8 cellular contexts compared by ENCODE assay signal in the genomic region with DNA sequence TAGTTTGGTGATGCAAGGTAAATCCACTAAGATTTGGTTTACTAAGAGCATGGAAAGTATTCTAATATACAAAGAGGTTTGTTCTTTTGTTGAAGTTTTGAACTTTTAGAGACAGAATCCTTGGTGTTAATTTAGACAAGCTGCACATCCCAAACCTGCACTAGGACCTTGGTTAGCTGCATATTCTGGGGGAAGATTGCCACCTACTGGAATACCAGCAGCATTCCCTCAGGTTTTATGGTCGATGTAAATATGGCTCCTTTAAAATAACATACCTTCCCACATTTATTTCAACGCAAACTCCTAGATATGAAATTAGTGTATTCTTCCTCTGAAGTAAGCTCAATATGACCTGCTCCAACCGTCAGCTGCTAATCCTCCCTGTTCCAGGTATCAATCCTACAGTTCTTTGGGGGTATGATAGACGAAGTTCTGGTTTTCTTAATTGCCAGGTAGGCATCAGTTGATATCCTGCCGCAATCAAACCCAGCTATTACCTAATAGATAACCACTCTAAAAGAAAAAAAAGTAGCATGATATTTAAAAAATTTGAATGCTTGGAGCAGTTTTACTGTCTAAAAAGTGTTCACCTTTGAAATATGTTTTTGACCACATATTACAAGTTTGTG.
DNase-seq lines count a peak whose midpoint lies in the region; ATAC-seq, FAIRE-seq and TF ChIP-seq lines count a peak whose summit lies in the region.

No MANE protein-coding gene starts in this region.

- peak; percentile 80 for TF ChIP-seq CTCF in DND-41 (IDR thresholded peaks at IDR 0.05; ENCODE audit: borderline replicate concordance, extremely low read depth, low read length, poor library complexity, severe bottlenecking)
- TF ChIP-seq CTCF in bronchial epithelial cell (IDR thresholded peaks at IDR 0.05; ENCODE audit: insufficient read depth, low read length, severe bottlenecking): peak; percentile 78

- H3K36me3 ChIP-seq in DND-41 (ENCODE audit: insufficient read depth, low read length) (no peaks in the 10 kb centered on the region), bronchial epithelial cell (ENCODE audit: control insufficient read depth, insufficient read depth, low read length) (no peaks in the 10 kb centered on the region), mesendoderm (ENCODE audit: control insufficient read depth, insufficient read depth, low read length) (no peaks in the 10 kb centered on the region)

- WGBS in mesendoderm (ENCODE audit: extremely low coverage, insufficient coverage, low lambda C conversion rate): no CpG with 5 or more reads among the region's 5 CpGs

- no peaks in the 10 kb centered on the region for H3K9me3 ChIP-seq in DND-41 (ENCODE audit: insufficient read depth, low read length, severe bottlenecking)

- H3K4me2 ChIP-seq in DND-41 (ENCODE audit: insufficient read depth, low read length) (no peak overlapping the region), mesendoderm (ENCODE audit: low read length) (no peak overlapping the region)

- no peak overlapping the region for H4K5ac ChIP-seq in mesendoderm (ENCODE audit: low read length)

- no peak overlapping the region for H3K27ac ChIP-seq in DND-41 (ENCODE audit: low read length)
- H3K27ac ChIP-seq in mesendoderm (ENCODE audit: low read depth, low read length): no peak overlapping the region

- no peaks in the 10 kb centered on the region for H3K4me1 ChIP-seq in DND-41 (ENCODE audit: insufficient read depth, low read length)
- H3K4me1 ChIP-seq in mesendoderm (ENCODE audit: control insufficient read depth, low read depth, low read length): no peaks in the 10 kb centered on the region

- no peak overlapping the region for H2BK120ac ChIP-seq in mesendoderm (ENCODE audit: low read depth, low read length)

- no peaks in the 10 kb centered on the region for H3K27me3 ChIP-seq in DND-41 (ENCODE audit: insufficient read depth, low read length, poor library complexity)
- H3K27me3 ChIP-seq in bronchial epithelial cell (ENCODE audit: control insufficient read depth, insufficient read depth, low read length): no peaks in the 10 kb centered on the region
- no peaks in the 10 kb centered on the region for H3K27me3 ChIP-seq in mesendoderm (ENCODE audit: insufficient read depth, low read length, poor library complexity)

- H2AFZ ChIP-seq in DND-41 (ENCODE audit: low read depth, low read length): no peak overlapping the region

- H3K79me1 ChIP-seq in mesendoderm (ENCODE audit: low read length): no peaks in the 10 kb centered on the region

- H3K79me2 ChIP-seq in DND-41 (ENCODE audit: insufficient read depth, low read length) (no peaks in the 10 kb centered on the region), mesendoderm (ENCODE audit: control insufficient read depth, insufficient read depth, low read length) (no peaks in the 10 kb centered on the region)

- peak; percentile 22 for DNase-seq in DND-41
- DNase-seq in NCI-H345 treated with DMSO at 0.1 percent for 48 hours (lab: John Stamatoyannopoulos, UW; ENCODE audit: unreplicated experiment): peak; percentile 94
- DNase-seq in bronchial epithelial cell (ENCODE audit: low read depth): peak; percentile 51
- DNase-seq in mesendoderm: peak; percentile 56
- DNase-seq in activated gamma-delta T cell (lab: John Stamatoyannopoulos, UW): no peak
- no peak for DNase-seq in effector CD8-positive, alpha-beta T cell (lab: John Stamatoyannopoulos, UW)

- H3K4me3 ChIP-seq in DND-41 (ENCODE audit: low read depth in 1 of 2, low read length in 2 of 2) (no peak overlapping the region), bronchial epithelial cell (ENCODE audit: low read depth, low read length) (no peak overlapping the region), mesendoderm (ENCODE audit: low read length) (no peak overlapping the region)

- ATAC-seq in DND-41 (ENCODE audit: insufficient read depth, low read depth): peak; percentile 81
- ATAC-seq in HG02759 (IDR thresholded peaks at IDR 0.05; ENCODE audit: unreplicated experiment): peak; percentile 77
- no peak for ATAC-seq in activated CD4-positive, CD25-positive, alpha-beta regulatory T cell treated with anti-CD3 and anti-CD28 coated beads, Interleukin-2, amount 50 U/mL, for 24 hours

- FAIRE-seq in bronchial epithelial cell (lab: Jason Lieb, UNC): no peak

- H3K9ac ChIP-seq in DND-41 (ENCODE audit: low read depth, low read length) (no peak overlapping the region), mesendoderm (ENCODE audit: low read length) (no peak overlapping the region)

- H4K20me1 ChIP-seq in DND-41 (ENCODE audit: insufficient read depth, low read length): no peaks in the 10 kb centered on the region

- H3K18ac ChIP-seq in mesendoderm (ENCODE audit: low read length): no peak overlapping the region

- no peak overlapping the region for H2AK5ac ChIP-seq in mesendoderm (ENCODE audit: low read length)

- H3K56ac ChIP-seq in mesendoderm (ENCODE audit: low read length): peak overlapping the region; percentile 22

- no peak overlapping the region for H3K23ac ChIP-seq in mesendoderm (ENCODE audit: low read length)

- H3K4ac ChIP-seq in mesendoderm (ENCODE audit: low read depth, low read length): no peak overlapping the region

- H2BK5ac ChIP-seq in mesendoderm (ENCODE audit: low read length): no peak overlapping the region

- H4K8ac ChIP-seq in mesendoderm (ENCODE audit: low read depth, low read length): no peak overlapping the region

- H2BK15ac ChIP-seq in mesendoderm (replicated peaks; ENCODE audit: low read depth): no peak overlapping the region

Comparison
In these comparisons a context has a peak if more than half of its experiments do, and no peak if none do; other contexts are left out.
1. ATAC-seq: peak in DND-41 (single experiment) and HG02759 (single experiment); none in activated CD4-positive, CD25-positive, alpha-beta regulatory T cell treated with anti-CD3 and anti-CD28 coated beads, Interleukin-2, amount 50 U/mL, for 24 hours (0 of 2).
2. DNase-seq: peak in DND-41 (single experiment), NCI-H345 treated with DMSO at 0.1 percent for 48 hours (single experiment), bronchial epithelial cell (single experiment) and mesendoderm (single experiment); none in activated gamma-delta T cell (single experiment) and effector CD8-positive, alpha-beta T cell (single experiment).